ENCODE assay signal across 13 cellular contexts in the genomic region with DNA sequence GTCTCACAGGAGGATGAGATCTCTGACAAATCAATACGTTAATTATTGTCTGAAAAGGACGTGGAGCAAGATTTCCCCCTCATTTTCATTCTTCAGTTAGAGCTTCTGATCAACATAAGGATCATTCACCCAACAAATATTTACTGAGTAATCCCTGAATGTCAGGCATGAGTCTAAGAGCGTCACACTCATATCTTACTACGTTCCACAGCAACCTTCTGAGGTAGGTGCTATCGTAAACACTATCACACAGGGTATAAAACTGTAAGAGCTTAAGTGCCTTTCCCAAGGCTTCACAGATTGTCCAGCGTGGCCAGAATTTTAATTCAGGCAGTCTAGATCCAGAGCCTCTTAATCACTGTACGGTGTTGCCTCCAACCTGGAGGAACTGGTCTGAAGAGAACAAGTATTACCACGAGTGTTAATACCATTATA. TPM values are rescaled to one million over a fixed set of nuclear protein-coding genes. Genes with fewer than 3 reads are reported as not detected.
DNase-seq lines count a peak whose midpoint lies in the region; ATAC-seq and TF ChIP-seq lines count a peak whose summit lies in the region.
"Had no signal": no experiment of that assay in that cellular context is flagged by ENCODE, and none has a peak within 500 bp of the region (broad histone marks: within the 10 kb centered on the region; RNA-seq: fewer than 3 reads in every experiment).

No MANE protein-coding gene starts in this region.

- no peak overlapping the region for H3K27ac Mint-ChIP-seq in activated naive CD8-positive, alpha-beta T cell treated with anti-CD3 and anti-CD28 coated beads, Interleukin-2, amount 50 U/mL, for 24 hours

- H3K4me3 Mint-ChIP-seq in activated naive CD8-positive, alpha-beta T cell treated with anti-CD3 and anti-CD28 coated beads, Interleukin-2, amount 50 U/mL, for 24 hours: no peak overlapping the region

- H3K27me3 Mint-ChIP-seq in activated naive CD8-positive, alpha-beta T cell treated with anti-CD3 and anti-CD28 coated beads, Interleukin-2, amount 50 U/mL, for 24 hours: peaks cover 2% of the 10 kb centered on the region

- H3K9me3 Mint-ChIP-seq in activated naive CD8-positive, alpha-beta T cell treated with anti-CD3 and anti-CD28 coated beads, Interleukin-2, amount 50 U/mL, for 24 hours: no peaks in the 10 kb centered on the region

- H3K9ac ChIP-seq in adipocyte (ENCODE audit: low read length) (no peak overlapping the region), skeletal muscle satellite cell (ENCODE audit: low read depth, low read length) (peak overlapping the region; percentile 78)

- intact Hi-C loops in tibial artery (cut with DNase I; ENCODE audit: low total_unique reads): loop anchor here (10.0 kb wide), 1 partner anchor 267 kb away; a partner anchor contains a TSS

- H3K4me1 Mint-ChIP-seq in activated naive CD8-positive, alpha-beta T cell treated with anti-CD3 and anti-CD28 coated beads, Interleukin-2, amount 50 U/mL, for 24 hours: no peaks in the 10 kb centered on the region

- H3K4me1 ChIP-seq in adipocyte (ENCODE audit: control insufficient read depth, insufficient read depth, low read length) (peaks cover 27% of the 10 kb centered on the region), foreskin keratinocyte (peaks cover 32% of the 10 kb centered on the region), skeletal muscle satellite cell (ENCODE audit: control insufficient read depth, insufficient read depth, low read length) (peaks cover 51% of the 10 kb centered on the region), tibial artery (peaks cover 0 to 28% (median 13%) of the 10 kb centered on the region in 4 donors)

- no peak for TF ChIP-seq CTCF in foreskin keratinocyte (conservative IDR thresholded peaks at IDR 0.05)
- no peak for TF ChIP-seq CTCF in tibial artery (IDR thresholded peaks at IDR 0.05)

- no peaks in the 10 kb centered on the region for H3K36me3 ChIP-seq in adipocyte (ENCODE audit: control insufficient read depth, insufficient read depth, low read length, severe bottlenecking)
- H3K36me3 ChIP-seq in skeletal muscle satellite cell (ENCODE audit: insufficient read depth, low read length): no peaks in the 10 kb centered on the region
- no peaks in the 10 kb centered on the region for H3K36me3 ChIP-seq in tibial artery
- H3K36me3 ChIP-seq: right atrium auricular region had no signal

- H3K27me3 ChIP-seq in adipocyte (replicated peaks; ENCODE audit: control insufficient read depth, insufficient read depth, low read length) (no peaks in the 10 kb centered on the region), foreskin keratinocyte (no peaks in the 10 kb centered on the region), skeletal muscle satellite cell (ENCODE audit: control insufficient read depth, insufficient read depth, low read length) (no peaks in the 10 kb centered on the region), tibial artery (no peaks in the 10 kb centered on the region)
- H3K27me3 ChIP-seq: right atrium auricular region had no signal

- peak; percentile 42 for ATAC-seq in foreskin keratinocyte
- no peak for ATAC-seq in GM19397 (IDR thresholded peaks at IDR 0.05; ENCODE audit: unreplicated experiment)
- ATAC-seq in activated naive CD8-positive, alpha-beta T cell treated with anti-CD3 and anti-CD28 coated beads, Interleukin-2, amount 50 U/mL, for 24 hours: no peak
- no peak for ATAC-seq in HG02571 (IDR thresholded peaks at IDR 0.05; ENCODE audit: unreplicated experiment)

- DNase-seq in GM03348 (ENCODE audit: low spot score): peak; percentile 29
- peak; percentile 54 for DNase-seq in adipocyte (ENCODE audit: low read depth)
- DNase-seq in foreskin keratinocyte: peak in 1 of 2 donors; percentile 94
- DNase-seq in tibial artery: no peak
- DNase-seq in activated naive CD8-positive, alpha-beta T cell treated with anti-CD3 and anti-CD28 coated beads, Interleukin-2, amount 50 U/mL, for 24 hours: no peak
- DNase-seq: activated CD4-positive, alpha-beta T cell treated with anti-CD3 and anti-CD28 coated beads, Interleukin-2, amount 50 U/mL, for 1 hour; activated naive CD4-positive, alpha-beta T cell treated with Interleukin-2 at 50 U/mL for 16 hours; DND-41; NCI-H446 had no signal

- H3K36me3 Mint-ChIP-seq in activated naive CD8-positive, alpha-beta T cell treated with anti-CD3 and anti-CD28 coated beads, Interleukin-2, amount 50 U/mL, for 24 hours (ENCODE audit: low read depth): no peaks in the 10 kb centered on the region

- peak overlapping the region; percentile 70 for H3K4me2 ChIP-seq in skeletal muscle satellite cell (ENCODE audit: low read length)

- H3K9me3 ChIP-seq in adipocyte (ENCODE audit: control insufficient read depth, low read length) (no peaks in the 10 kb centered on the region), skeletal muscle satellite cell (replicated peaks; ENCODE audit: low read length) (no peaks in the 10 kb centered on the region), tibial artery (no peaks in the 10 kb centered on the region)

- H3K4me3 ChIP-seq in adipocyte (ENCODE audit: low read length) (no peak overlapping the region), skeletal muscle satellite cell (ENCODE audit: low read length) (no peak overlapping the region), tibial artery (no peak overlapping the region)
- H3K4me3 ChIP-seq: right atrium auricular region had no signal

- H3K27ac ChIP-seq in foreskin keratinocyte (peak overlapping the region; percentile 96), tibial artery (no peak overlapping the region)

RNA-seq across cellular contexts. Expression of a gene that starts 10.6 kb away (rescaled TPM):
- total RNA-seq in foreskin keratinocyte: 79.5 and 87.6 TPM in 2 replicates
- polyA plus RNA-seq in foreskin keratinocyte: 69.3 and 72.8 TPM in 2 replicates
- total RNA-seq in skeletal muscle satellite cell (2012; rRNA removed): 279 and 440 TPM in 2 replicates

RNA-seq across cellular contexts. Expression of a gene that starts 54.6 kb away (rescaled TPM):
- total RNA-seq in foreskin keratinocyte: not detected in 2 replicates
- not detected in 2 replicates for polyA plus RNA-seq in foreskin keratinocyte
- 0.51 TPM in 1 of 2 replicates, not detected in the other for total RNA-seq in skeletal muscle satellite cell (2012; rRNA removed)

Comparison
In these comparisons a context has a peak if more than half of its experiments do, and no peak if none do; other contexts are left out.
1. DNase-seq: peak in GM03348 (single experiment) and adipocyte (single experiment); none in tibial artery (0 of 2) and activated naive CD8-positive, alpha-beta T cell treated with anti-CD3 and anti-CD28 coated beads, Interleukin-2, amount 50 U/mL, for 24 hours (single experiment).